8 cellular contexts compared by ENCODE assay signal in genomic region chr7:140060788-140061606, GRCh38. TPM values are rescaled to one million over a fixed set of nuclear protein-coding genes. Genes with fewer than 3 reads are reported as not detected.
DNase-seq lines count a peak whose midpoint lies in the region; ATAC-seq and TF ChIP-seq lines count a peak whose summit lies in the region.

No MANE protein-coding gene starts in this region.

- H3K4me3 ChIP-seq in transverse colon: peak overlapping the region in 1 of 4 donors; percentile 86

- peaks cover under 1 to 4% of the 10 kb centered on the region in 2 donors for H3K9me3 ChIP-seq in transverse colon

- peak overlapping the region; percentile 6 for H3K27ac ChIP-seq in layer of hippocampus (ENCODE audit: low read depth, low read length)
- peak overlapping the region; percentile 90 to 94 (median 90) for H3K27ac ChIP-seq in transverse colon

- WGBS in transverse colon (ENCODE audit: low coverage in 1 of 2), 2 donors: 69 to 79% methylated on average over 5 to 11 of the region's 11 CpGs

- intact Hi-C loops in transverse colon (cut with DNase I; ENCODE audit: low total_unique reads): loop anchor here (5.0 kb wide), 1 partner anchor 266 kb away; no protein-coding TSS in a partner anchor

- peaks cover 0 to 5% (median 0%) of the 10 kb centered on the region in 4 donors for H3K36me3 ChIP-seq in transverse colon

- H3K4me1 Mint-ChIP-seq in activated T-cell treated with anti-CD3 and anti-CD28 coated beads, Interleukin-2, amount 50 U/mL, for 72 hours (ENCODE audit: low read depth): peaks cover 55% of the 10 kb centered on the region
- H3K4me1 Mint-ChIP-seq in activated naive CD8-positive, alpha-beta T cell (ENCODE audit: low read depth): peaks cover 43% of the 10 kb centered on the region

- no peak for TF ChIP-seq POLR2A in transverse colon (IDR thresholded peaks at IDR 0.05)

- peaks cover 0 to 17% of the 10 kb centered on the region in 2 donors for H3K36me3 Mint-ChIP-seq in activated T-cell treated with anti-CD3 and anti-CD28 coated beads, Interleukin-2, amount 50 U/mL, for 72 hours (ENCODE audit: insufficient read depth in 2 of 2)
- peaks cover 3% of the 10 kb centered on the region for H3K36me3 Mint-ChIP-seq in activated naive CD8-positive, alpha-beta T cell

- no peak for TF ChIP-seq EP300 in transverse colon (IDR thresholded peaks at IDR 0.05; ENCODE audit: low read depth)

- peaks cover 0 to 2% of the 10 kb centered on the region in 2 donors for H3K9me3 Mint-ChIP-seq in activated T-cell treated with anti-CD3 and anti-CD28 coated beads, Interleukin-2, amount 50 U/mL, for 72 hours
- H3K9me3 Mint-ChIP-seq in activated naive CD8-positive, alpha-beta T cell (ENCODE audit: low read depth): peaks cover 5% of the 10 kb centered on the region

- ATAC-seq in activated T-cell treated with anti-CD3 and anti-CD28 coated beads, Interleukin-2, amount 50 U/mL, for 72 hours (replicated peaks in 1 of 2): no peak
- ATAC-seq in HG02588 (IDR thresholded peaks at IDR 0.05; ENCODE audit: unreplicated experiment) (no peak), GM21723 (IDR thresholded peaks at IDR 0.05; ENCODE audit: unreplicated experiment) (no peak)

- H3K27me3 ChIP-seq in layer of hippocampus (ENCODE audit: control insufficient read depth, insufficient read depth, low read length) (no peaks in the 10 kb centered on the region), transverse colon (no peaks in the 10 kb centered on the region)

- no peak for DNase-seq in activated T-cell treated with anti-CD3 and anti-CD28 coated beads, Interleukin-2, amount 50 U/mL, for 72 hours
- DNase-seq in activated T-cell treated with anti-CD3 and anti-CD28 coated beads, Interleukin-2, amount 50 U/mL, for 48 hours: no peak
- DNase-seq in transverse colon: peak; percentile 33
- DNase-seq in NCI-H446 treated with DMSO at 0.1 percent for 48 hours (lab: John Stamatoyannopoulos, UW): no peak

- peak overlapping the region; percentile 88 to 93 for H3K4me3 Mint-ChIP-seq in activated T-cell treated with anti-CD3 and anti-CD28 coated beads, Interleukin-2, amount 50 U/mL, for 72 hours
- H3K4me3 Mint-ChIP-seq in activated naive CD8-positive, alpha-beta T cell: peak overlapping the region; percentile 89

- peak overlapping the region; percentile 10 for H3K27ac Mint-ChIP-seq in activated T-cell treated with anti-CD3 and anti-CD28 coated beads, Interleukin-2, amount 50 U/mL, for 72 hours
- peak overlapping the region; percentile 55 for H3K27ac Mint-ChIP-seq in activated naive CD8-positive, alpha-beta T cell

- no peaks in the 10 kb centered on the region for H3K27me3 Mint-ChIP-seq in activated T-cell treated with anti-CD3 and anti-CD28 coated beads, Interleukin-2, amount 50 U/mL, for 72 hours (ENCODE audit: low read depth)
- H3K27me3 Mint-ChIP-seq in activated naive CD8-positive, alpha-beta T cell: no peaks in the 10 kb centered on the region

- H3K4me1 ChIP-seq in transverse colon: peaks cover 26 to 50% (median 38%) of the 10 kb centered on the region in 4 donors

- in situ Hi-C loops in transverse colon (cut with MboI; ENCODE audit: low pct_ligation_motif_present in 1 of 4, low pct_unique_long_range_greater_than_20kb in 1 of 4, low sequenced_read_pairs in 3 of 4): loop anchor here in 1 of 4 donors (25.0 kb wide), 1 partner anchor 276 kb away; no protein-coding TSS in a partner anchor

- no peak for TF ChIP-seq CTCF in transverse colon (IDR thresholded peaks at IDR 0.05)

RNA-seq across cellular contexts. Expression of gene PARP12, which starts 1.8 kb away (rescaled TPM):
- total RNA-seq in activated T-cell treated with anti-CD3 and anti-CD28 coated beads, Interleukin-2, amount 50 U/mL, for 72 hours: 10 to 100 TPM; 49.9 to 71.5 TPM
- 100 to 1,000 TPM in 1 of 4 donors, 10 to 100 TPM in 3; 20.9 to 105 (median 83.9) TPM for total RNA-seq in transverse colon
